Comparison of ENCODE assay signal across 21 cellular contexts in genomic region chr12:107339932-107340331, GRCh38.
DNase-seq lines count a peak whose midpoint lies in the region; ATAC-seq, FAIRE-seq and TF ChIP-seq lines count a peak whose summit lies in the region.
"Had no signal": no experiment of that assay in that cellular context is flagged by ENCODE, and none has a peak within 500 bp of the region (broad histone marks: within the 10 kb centered on the region; RNA-seq: fewer than 3 reads in every experiment).

No MANE protein-coding gene starts in this region.

- H3K4me2 ChIP-seq in A549 (no peak overlapping the region; the same call in 2 of the 3 replicates), K562 (ENCODE audit: insufficient read depth, low read length) (no peak overlapping the region)
- H3K4me2 ChIP-seq: BLaER1 had no signal

- H3K4me1 ChIP-seq in A549 (peaks cover 89% of the 10 kb centered on the region), K562 (replicated peaks in 1 of 2; ENCODE audit: control insufficient read depth in 2 of 2, insufficient read depth in 2 of 2, low read length in 2 of 2) (no peaks in the 10 kb centered on the region)
- H3K4me1 ChIP-seq: BE2C, Caco-2 had no signal

- no peak overlapping the region for H3K9ac ChIP-seq in K562 (ENCODE audit: insufficient read depth in 1 of 2, low read depth in 2 of 2, low read length in 2 of 2)
- H3K9ac ChIP-seq: BLaER1 had no signal

- no TSS peak for BruUV-seq in K562 (replicated peaks; lab: Mats Ljungman, UMichigan)

- TF ChIP-seq POLR2A in A549 (IDR thresholded peaks at IDR 0.05; ENCODE audit: low read length) (no peak), K562 (conservative IDR thresholded peaks at IDR 0.05) (no peak)

- FAIRE-seq in A549 (lab: Jason Lieb, UNC) = no peak
- FAIRE-seq in K562 (lab: Jason Lieb, UNC) = no peak
- FAIRE-seq: A204.1, D721Med, G401.6, GM12891, GM19239 had no signal

- in situ Hi-C loops in K562 (cut with MboI) = no loop called here

- TF ChIP-seq CTCF in A549 (IDR thresholded peaks at IDR 0.05) (no peak), K562 (IDR thresholded peaks at IDR 0.05 in 2 of 3, conservative IDR thresholded peaks at IDR 0.05 in 1 of 3; ENCODE audit: insufficient read depth in 2 of 3, low read depth in 1 of 3, low read length in 3 of 3) (no peak)
- TF ChIP-seq CTCF in CD4-positive, alpha-beta T cell (IDR thresholded peaks at IDR 0.05) = no peak

- no peak overlapping the region for H2AFZ ChIP-seq in K562 (ENCODE audit: low read depth, low read length)

- 65% methylated on average over 2 of the region's 2 CpGs for WGBS in A549 (ENCODE audit: missing lambda C conversion rate)
- WGBS in K562 (ENCODE audit: insufficient coverage, low coverage, missing lambda C conversion rate) = 0% methylated on average over 2 of the region's 2 CpGs

- peak overlapping the region; percentile 7 for H3K27ac Mint-ChIP-seq in CD4-positive, alpha-beta T cell
- H3K27ac Mint-ChIP-seq: CD14-positive monocyte had no signal

- TF ChIP-seq EP300 in A549 (IDR thresholded peaks at IDR 0.05) = no peak
- no peak for TF ChIP-seq EP300 in K562 (IDR thresholded peaks at IDR 0.05; ENCODE audit: low read length)

- CTCF ChIA-PET in A549 (lab: Yijun Ruan, JAX) = interaction anchor here (0.9 to 1.6 kb wide), 5 partner anchors 9 to 266 kb away, joined by 3 to 7 read pairs (median 4); no protein-coding TSS in a partner anchor
- CTCF ChIA-PET in CD4-positive, alpha-beta T cell (lab: Charles Lee) = no interaction called here
- CTCF ChIA-PET in K562 (lab: Yijun Ruan, JAX; ENCODE audit: low intra/inter-chr PET ratio) = no interaction called here

- intact Hi-C loops in CD4-positive, alpha-beta T cell (cut with DNase I, micrococcal nuclease) = no loop called here
- intact Hi-C loops in K562 (cut with micrococcal nuclease) = no loop called here

- H3K27me3 Mint-ChIP-seq in CD4-positive, alpha-beta T cell = no peaks in the 10 kb centered on the region

- no peaks in the 10 kb centered on the region for H3K9me3 Mint-ChIP-seq in CD4-positive, alpha-beta T cell

- TF ChIP-seq RAD21 in A549 (conservative IDR thresholded peaks at IDR 0.05 in 1 of 2, IDR thresholded peaks at IDR 0.05 in 1 of 2) (no peak), K562 (CRISPR knock-in tag; conservative IDR thresholded peaks at IDR 0.05 in 1 of 2, IDR thresholded peaks at IDR 0.05 in 1 of 2) (no peak)

- no peaks in the 10 kb centered on the region for H4K20me1 ChIP-seq in K562 (replicated peaks; ENCODE audit: control insufficient read depth, insufficient read depth, low read length)
- H4K20me1 ChIP-seq: BLaER1 had no signal

- no peak for DNase-seq in A549 (ENCODE audit: low read depth in 1 of 2, low spot score in 1 of 2)
- DNase-seq in CD4-positive, alpha-beta T cell = no peak
- DNase-seq in K562 (ENCODE audit: extremely low read depth in 1 of 4, low spot score in 3 of 4) = no peak
- DNase-seq in SHP77 (lab: John Stamatoyannopoulos, UW) = no peak
- DNase-seq: 8988T; BE2C; C1 segment of cervical spinal cord; Caco-2; Calu3; CD4-positive, CD25-positive, alpha-beta regulatory T cell; CD8-positive, alpha-beta T cell; DMS79 treated with DMSO at 0.1 percent for 48 hours; GF-D8 had no signal

- H3K27me3 ChIP-seq in CD4-positive, alpha-beta T cell (ENCODE audit: control insufficient read depth, insufficient read depth, low read length) = no peaks in the 10 kb centered on the region
- peaks cover 0 to 18% of the 10 kb centered on the region in 2 experiments; a peak in 3 of 5 replicates for H3K27me3 ChIP-seq in K562 (ENCODE audit: control insufficient read depth in 2 of 2, insufficient read depth in 2 of 2, low read length in 2 of 2)
- H3K27me3 ChIP-seq: BLaER1 had no signal

- peaks cover 37% of the 10 kb centered on the region for H3K4me1 Mint-ChIP-seq in CD4-positive, alpha-beta T cell (ENCODE audit: low read depth)

- no peaks in the 10 kb centered on the region for H3K36me3 ChIP-seq in K562 (ENCODE audit: control insufficient read depth, insufficient read depth, low read length)
- H3K36me3 ChIP-seq: BE2C, BLaER1 had no signal

- H3K9me1 ChIP-seq in K562 (ENCODE audit: control insufficient read depth, insufficient read depth, low read length) = no peaks in the 10 kb centered on the region

- H3K27ac ChIP-seq in A549 = peak overlapping the region; percentile 15 to 94; a peak in 3 of 6 replicates
- H3K27ac ChIP-seq in CD4-positive, alpha-beta T cell (ENCODE audit: low read depth, low read length) = no peak overlapping the region
- H3K27ac ChIP-seq in K562 (ENCODE audit: extremely low read depth, low read depth, low read length) = no peak overlapping the region
- H3K27ac ChIP-seq: BLaER1 had no signal

- H3K4me3 Mint-ChIP-seq in CD4-positive, alpha-beta T cell = no peak overlapping the region
- H3K4me3 Mint-ChIP-seq: CD14-positive monocyte; CD4-positive, CD25-positive, alpha-beta regulatory T cell; CD8-positive, alpha-beta T cell had no signal

- POLR2A ChIA-PET in A549 (lab: Yijun Ruan, JAX) = no interaction called here
- POLR2A ChIA-PET in CD4-positive, alpha-beta T cell (lab: Charles Lee) = interaction anchor here (1.3 kb wide), 1 partner anchor 9 kb away, joined by 3 read pairs; no protein-coding TSS in a partner anchor
- POLR2A ChIA-PET in K562 (lab: Yijun Ruan, JAX) = no interaction called here

- ATAC-seq in A549 = no peak
- ATAC-seq in CD4-positive, alpha-beta T cell (ENCODE audit: poor library complexity) = no peak
- no peak for ATAC-seq in K562
- no peak for ATAC-seq in HG03159 (IDR thresholded peaks at IDR 0.05; ENCODE audit: unreplicated experiment)
- ATAC-seq: CD8-positive, alpha-beta T cell had no signal

- peaks cover 13% of the 10 kb centered on the region for H3K36me3 Mint-ChIP-seq in CD4-positive, alpha-beta T cell (ENCODE audit: low read depth)

- no peak overlapping the region for H3K4me3 ChIP-seq in A549
- H3K4me3 ChIP-seq in K562 = no peak overlapping the region
- H3K4me3 ChIP-seq: BLaER1 had no signal

- H3K79me2 ChIP-seq in K562 (ENCODE audit: control insufficient read depth, insufficient read depth, low read length) = no peaks in the 10 kb centered on the region

- H3K9me3 ChIP-seq in A549 = peaks cover 7% of the 10 kb centered on the region; the same call in 1 of the 3 replicates
- no peaks in the 10 kb centered on the region for H3K9me3 ChIP-seq in CD4-positive, alpha-beta T cell (ENCODE audit: control insufficient read depth, low read length)
- no peaks in the 10 kb centered on the region for H3K9me3 ChIP-seq in K562 (replicated peaks; ENCODE audit: control insufficient read depth, insufficient read depth, low read depth, low read length)
- H3K9me3 ChIP-seq: BE2C, BLaER1, Caco-2 had no signal

TF ChIP-seq in A549, 52 proteins besides CTCF, POLR2A, EP300 and RAD21:
- no peak for TF ChIP-seq JUNB (IDR thresholded peaks at IDR 0.05)
- TF ChIP-seq CHD2 (IDR thresholded peaks at IDR 0.05; ENCODE audit: low read length, partially characterized antibody) = no peak
- TF ChIP-seq MAFK (IDR thresholded peaks at IDR 0.05; ENCODE audit: partially characterized antibody) = peak; percentile 80
- TF ChIP-seq RNF2 (IDR thresholded peaks at IDR 0.05; ENCODE audit: borderline replicate concordance, low read depth) = no peak
- TF ChIP-seq TP53 (CRISPR knock-in tag; IDR thresholded peaks at IDR 0.05) = no peak
- TF ChIP-seq NFE2L2 (conservative IDR thresholded peaks at IDR 0.05; ENCODE audit: low read length) = no peak
- TF ChIP-seq POLR2AphosphoS2 (conservative IDR thresholded peaks at IDR 0.05; ENCODE audit: low read length) = no peak
- TF ChIP-seq HEYL (CRISPR knock-in tag; IDR thresholded peaks at IDR 0.05) = no peak

TF ChIP-seq in K562, 482 proteins besides CTCF, POLR2A, EP300 and RAD21:
- TF ChIP-seq C11orf30 (IDR thresholded peaks at IDR 0.05; ENCODE audit: low read depth) = peak; percentile 39; the same call in 1 of the 2 replicates
- peak; percentile 63; the same call in 1 of the 2 replicates for TF ChIP-seq ZNF316 (IDR thresholded peaks at IDR 0.05)
- peak; percentile 33; the same call in 1 of the 2 replicates for TF ChIP-seq MAFG (tag; conservative IDR thresholded peaks at IDR 0.05)
- TF ChIP-seq ZNF76 (CRISPR knock-in tag; IDR thresholded peaks at IDR 0.05; ENCODE audit: borderline replicate concordance) = no peak

Comparison
In these comparisons a context has a peak if more than half of its experiments do, and no peak if none do; other contexts are left out.
1. H3K27ac ChIP-seq: peak in A549 (2 of 2); none in CD4-positive, alpha-beta T cell (single experiment) and K562 (single experiment).
2. Of the 35 proteins assayed by ChIP-seq in both K562 and A549: peak only in K562: none; only in A549: MAFK; in both: none; in neither: 34.